Comparison of ENCODE assay signal across 14 cellular contexts in genomic region chr1:99548924-99549605, GRCh38.
A peak's percentile ranks its signal among the peaks of the same experiment; 100 is the strongest.
DNase-seq lines count a peak whose midpoint lies in the region; ATAC-seq and TF ChIP-seq lines count a peak whose summit lies in the region.
"Had no signal": no experiment of that assay in that cellular context is flagged by ENCODE, and none has a peak within 500 bp of the region (broad histone marks: within the 10 kb centered on the region; RNA-seq: fewer than 3 reads in every experiment).

No MANE protein-coding gene starts in this region.

- H3K27ac ChIP-seq in HEK293 (ENCODE audit: extremely low read depth, low read depth, low read length) (no peak overlapping the region), parathyroid adenoma (no peak overlapping the region)
- H3K27ac ChIP-seq: HL-60 had no signal

- no peak for ATAC-seq in GM21723 (IDR thresholded peaks at IDR 0.05; ENCODE audit: unreplicated experiment)
- ATAC-seq: activated T-helper 17 cell treated with anti-CD3 and anti-CD28 coated beads, Interleukin-2, amount 50 U/mL, for 72 hours; CD8-positive, alpha-beta T cell had no signal

- H3K36me3 ChIP-seq in HEK293 (ENCODE audit: control insufficient read depth in 2 of 2, insufficient read depth in 1 of 2, low read length in 2 of 2) (no peaks in the 10 kb centered on the region), parathyroid adenoma (ENCODE audit: control insufficient read depth, insufficient read depth, low read length) (no peaks in the 10 kb centered on the region)

- no peaks in the 10 kb centered on the region for H3K27me3 ChIP-seq in parathyroid adenoma (ENCODE audit: control insufficient read depth, insufficient read depth, low read length)

- H3K9ac ChIP-seq in parathyroid adenoma: no peak overlapping the region

- H3K4me3 ChIP-seq in HEK293 (ENCODE audit: low read depth, low read length) (no peak overlapping the region), parathyroid adenoma (ENCODE audit: low read depth, low read length) (no peak overlapping the region)

- CTCF ChIA-PET in HEK293 (lab: Yijun Ruan, JAX): interaction anchor here (0.7 kb wide), 1 partner anchor 144 kb away, joined by 3 read pairs; no protein-coding TSS in a partner anchor

- POLR2A ChIA-PET in HEK293 (lab: Yijun Ruan, JAX): no interaction called here

- H3K4me2 ChIP-seq in parathyroid adenoma (ENCODE audit: low read length): no peak overlapping the region

- H3K4me1 ChIP-seq in HEK293 (ENCODE audit: control insufficient read depth, insufficient read depth, low read length) (peaks cover 7% of the 10 kb centered on the region; the same call in 1 of the 2 replicates), parathyroid adenoma (peaks cover 2% of the 10 kb centered on the region)

- TF ChIP-seq CTCF in HEK293 (tag by site-specific recombination; IDR thresholded peaks at IDR 0.05) (no peak), parathyroid adenoma (IDR thresholded peaks at IDR 0.05) (no peak)

- DNase-seq in NCI-H510A treated with DMSO at 0.1 percent for 48 hours (lab: John Stamatoyannopoulos, UW) (peak; percentile 36), dermis blood vessel endothelial cell (peak; percentile 82), NOMO-1 treated with dmso at 0.1 percent for 144 hours (lab: John Stamatoyannopoulos, UW; ENCODE audit: unreplicated experiment) (no peak)
- no peak for DNase-seq in central memory CD4-positive, alpha-beta T cell
- DNase-seq in activated naive CD4-positive, alpha-beta T cell treated with Interleukin-2 at 50 U/mL for 16 hours: no peak
- DNase-seq: CD8-positive, alpha-beta T cell; foreskin melanocyte; mesendoderm; NCI-H1436 treated with DMSO at 0.1 percent for 48 hours had no signal

- no peaks in the 10 kb centered on the region for H3K9me3 ChIP-seq in HEK293 (ENCODE audit: control insufficient read depth, insufficient read depth, low read depth, low read length)
- H3K9me3 ChIP-seq in parathyroid adenoma (ENCODE audit: control insufficient read depth, low read length): no peaks in the 10 kb centered on the region

- H3K79me2 ChIP-seq in parathyroid adenoma: no peaks in the 10 kb centered on the region

- peak overlapping the region; percentile 42 for H2AFZ ChIP-seq in parathyroid adenoma

TF ChIP-seq in HEK293, 187 proteins besides CTCF, POLR2A, EP300 and RAD21:
- TF ChIP-seq ZFP69B (tag by site-specific recombination; IDR thresholded peaks at IDR 0.05) (no peak), GLIS1 (tag by site-specific recombination; IDR thresholded peaks at IDR 0.05) (peak; percentile 77), ZNF148 (tag by site-specific recombination; IDR thresholded peaks at IDR 0.05; ENCODE audit: borderline replicate concordance) (no peak), ZNF580 (tag by site-specific recombination; IDR thresholded peaks at IDR 0.05) (no peak), ZIC2 (tag by site-specific recombination; IDR thresholded peaks at IDR 0.05) (no peak), ZXDB (tag by site-specific recombination; IDR thresholded peaks at IDR 0.05) (no peak), ZNF214 (tag by site-specific recombination; IDR thresholded peaks at IDR 0.05; ENCODE audit: borderline replicate concordance) (no peak), ZNF768 (tag by site-specific recombination; IDR thresholded peaks at IDR 0.05) (no peak), ZNF416 (tag by site-specific recombination; IDR thresholded peaks at IDR 0.05) (no peak)
- TF ChIP-seq, protein P1, sequence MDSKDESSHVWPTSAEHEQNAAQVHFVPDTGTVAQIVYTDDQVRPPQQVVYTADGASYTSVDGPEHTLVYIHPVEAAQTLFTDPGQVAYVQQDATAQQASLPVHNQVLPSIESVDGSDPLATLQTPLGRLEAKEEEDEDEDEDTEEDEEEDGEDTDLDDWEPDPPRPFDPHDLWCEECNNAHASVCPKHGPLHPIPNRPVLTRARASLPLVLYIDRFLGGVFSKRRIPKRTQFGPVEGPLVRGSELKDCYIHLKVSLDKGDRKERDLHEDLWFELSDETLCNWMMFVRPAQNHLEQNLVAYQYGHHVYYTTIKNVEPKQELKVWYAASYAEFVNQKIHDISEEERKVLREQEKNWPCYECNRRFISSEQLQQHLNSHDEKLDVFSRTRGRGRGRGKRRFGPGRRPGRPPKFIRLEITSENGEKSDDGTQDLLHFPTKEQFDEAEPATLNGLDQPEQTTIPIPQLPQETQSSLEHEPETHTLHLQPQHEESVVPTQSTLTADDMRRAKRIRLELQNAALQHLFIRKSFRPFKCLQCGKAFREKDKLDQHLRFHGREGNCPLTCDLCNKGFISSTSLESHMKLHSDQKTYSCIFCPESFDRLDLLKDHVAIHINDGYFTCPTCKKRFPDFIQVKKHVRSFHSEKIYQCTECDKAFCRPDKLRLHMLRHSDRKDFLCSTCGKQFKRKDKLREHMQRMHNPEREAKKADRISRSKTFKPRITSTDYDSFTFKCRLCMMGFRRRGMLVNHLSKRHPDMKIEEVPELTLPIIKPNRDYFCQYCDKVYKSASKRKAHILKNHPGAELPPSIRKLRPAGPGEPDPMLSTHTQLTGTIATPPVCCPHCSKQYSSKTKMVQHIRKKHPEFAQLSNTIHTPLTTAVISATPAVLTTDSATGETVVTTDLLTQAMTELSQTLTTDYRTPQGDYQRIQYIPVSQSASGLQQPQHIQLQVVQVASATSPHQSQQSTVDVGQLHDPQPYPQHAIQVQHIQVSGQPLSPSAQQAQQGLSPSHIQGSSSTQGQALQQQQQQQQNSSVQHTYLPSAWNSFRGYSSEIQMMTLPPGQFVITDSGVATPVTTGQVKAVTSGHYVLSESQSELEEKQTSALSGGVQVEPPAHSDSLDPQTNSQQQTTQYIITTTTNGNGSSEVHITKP (tag by site-specific recombination; IDR thresholded peaks at IDR 0.05): peak; percentile 47
TF ChIP-seq in HEK293: peak in this region for 2.

Comparison
In these comparisons a context has a peak if more than half of its experiments do, and no peak if none do; other contexts are left out.
1. DNase-seq: peak in NCI-H510A treated with DMSO at 0.1 percent for 48 hours (single experiment) and dermis blood vessel endothelial cell (single experiment); none in central memory CD4-positive, alpha-beta T cell (single experiment), activated naive CD4-positive, alpha-beta T cell treated with Interleukin-2 at 50 U/mL for 16 hours (single experiment) and NOMO-1 treated with dmso at 0.1 percent for 144 hours (single experiment).